Comparison of ENCODE assay signal across 1 cellular context in the genomic region with DNA sequence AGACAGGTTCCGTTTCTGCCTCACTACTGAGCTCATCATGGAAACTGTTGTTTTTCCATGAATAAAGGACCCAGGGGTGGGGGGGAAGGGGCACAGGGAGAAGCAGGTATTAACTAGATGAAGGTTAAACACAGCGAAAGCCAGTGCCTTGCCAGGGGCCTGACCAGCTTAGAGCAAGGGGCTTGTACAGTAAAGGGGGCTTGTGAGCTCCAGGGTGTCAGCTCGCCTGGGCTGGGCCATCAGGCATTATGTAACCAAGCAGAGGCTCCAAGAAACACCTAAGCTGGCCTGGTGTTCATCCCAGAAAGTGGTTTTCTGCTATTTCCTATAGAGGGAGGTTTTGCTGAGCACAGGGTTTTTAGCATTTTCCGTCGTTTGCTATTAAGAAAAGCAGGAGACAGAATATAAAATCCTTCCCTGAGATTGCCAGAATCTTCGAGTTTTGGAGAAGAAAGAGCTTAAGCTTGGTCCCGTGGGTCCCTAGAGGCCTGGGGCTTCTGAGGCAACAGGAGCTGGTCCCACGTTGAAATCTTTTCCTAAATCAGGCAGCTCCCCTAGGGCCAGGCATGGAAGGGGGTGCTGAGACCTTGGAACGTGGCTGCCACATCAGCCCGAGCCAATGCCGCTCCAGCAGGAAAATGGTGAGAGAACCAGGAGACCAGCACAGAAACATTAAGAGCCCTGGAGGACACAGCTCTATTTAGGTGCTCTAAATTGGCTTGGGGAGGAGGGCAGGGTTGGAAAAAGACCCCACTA.
TF ChIP-seq lines count a peak whose summit lies in the region.

No MANE protein-coding gene starts in this region.

TF ChIP-seq in HepG2, 621 proteins besides CTCF, POLR2A, EP300 and RAD21 (continued from another document):
- no peak for TF ChIP-seq POGK (CRISPR knock-in tag; conservative IDR thresholded peaks at IDR 0.05)
TF ChIP-seq in HepG2: peak in this region for 2.
